ENCODE assay signal across 9 cellular contexts in genomic region chr17:76701471-76701967, GRCh38. TPM values are rescaled to one million over a fixed set of nuclear protein-coding genes. Genes with fewer than 3 reads are reported as not detected.
DNase-seq lines count a peak whose midpoint lies in the region; TF ChIP-seq lines count a peak whose summit lies in the region.
"Had no signal": no experiment of that assay in that cellular context is flagged by ENCODE, and none has a peak within 500 bp of the region (broad histone marks: within the 10 kb centered on the region; RNA-seq: fewer than 3 reads in every experiment).

No MANE protein-coding gene starts in this region.

- CTCF ChIA-PET in MCF 10A (lab: Yijun Ruan, JAX): interaction anchor here (0.5 to 1.2 kb wide), 3 partner anchors 10 to 264 kb away, joined by 3 read pairs; no protein-coding TSS in a partner anchor

- DNase-seq in breast epithelium (ENCODE audit: low spot score in 2 of 2): no peak
- DNase-seq in MCF 10A (ENCODE audit: unreplicated experiment): no peak
- no peak for DNase-seq in stimulated activated CD4-positive, alpha-beta T cell treated with anti-CD3 and anti-CD28 coated beads, Interleukin-4, amount 100 ng/mL, for 24 hours
- DNase-seq in HUDEP-2 (lab: John Stamatoyannopoulos, UW; ENCODE audit: unreplicated experiment in 76 of 76): no peak
- DNase-seq: activated naive CD4-positive, alpha-beta T cell treated with anti-CD3 and anti-CD28 coated beads, Interleukin-2, amount 10 ng/mL, durations not matched to agents 7 days and 5 days; NCI-H524 treated with DMSO at 0.1 percent for 48 hours had no signal

- intact Hi-C loops in breast epithelium (cut with DNase I; ENCODE audit: low total_unique reads) (no loop called here), MCF 10A (cut with micrococcal nuclease) (no loop called here)

- peaks cover 0 to 10% of the 10 kb centered on the region in 2 donors for H3K4me1 ChIP-seq in breast epithelium
- peaks cover 31% of the 10 kb centered on the region for H3K4me1 ChIP-seq in mesodermal cell (ENCODE audit: control insufficient read depth, insufficient read depth, low read length, poor library complexity, severe bottlenecking)
- peaks cover 3% of the 10 kb centered on the region for H3K4me1 ChIP-seq in urinary bladder (ENCODE audit: insufficient read depth)

- H3K4me1 Mint-ChIP-seq in MCF 10A (ENCODE audit: insufficient read depth, unreplicated experiment): peaks cover 10% of the 10 kb centered on the region

- H3K27me3 Mint-ChIP-seq in MCF 10A (ENCODE audit: insufficient read depth, unreplicated experiment): no peaks in the 10 kb centered on the region

- H3K4me3 Mint-ChIP-seq in MCF 10A (ENCODE audit: unreplicated experiment): no peak overlapping the region
- H3K4me3 Mint-ChIP-seq: activated naive CD4-positive, alpha-beta T cell treated with anti-CD3 and anti-CD28 coated beads, Interleukin-2, amount 10 ng/mL, durations not matched to agents 7 days and 5 days had no signal

- POLR2A ChIA-PET in MCF 10A (lab: Yijun Ruan, JAX): no interaction called here

- no TSS peak for BruUV-seq in MCF 10A (replicated peaks; lab: Mats Ljungman, UMichigan)

- H3K36me3 Mint-ChIP-seq in MCF 10A (ENCODE audit: insufficient read depth, unreplicated experiment): no peaks in the 10 kb centered on the region

- no peaks in the 10 kb centered on the region for H3K9me3 Mint-ChIP-seq in MCF 10A (ENCODE audit: unreplicated experiment)
- H3K9me3 Mint-ChIP-seq: activated naive CD4-positive, alpha-beta T cell treated with anti-CD3 and anti-CD28 coated beads, Interleukin-2, amount 10 ng/mL, durations not matched to agents 7 days and 5 days had no signal

- 81 to 82% methylated on average over 7 to 10 of the region's 11 CpGs for WGBS in mesodermal cell (ENCODE audit: insufficient coverage in 2 of 2), 2 experiments
- WGBS in urinary bladder: 24% methylated on average over 11 of the region's 11 CpGs

- H3K4me3 ChIP-seq in breast epithelium (peak overlapping the region in 1 of 3 donors; percentile 60), mesodermal cell (ENCODE audit: extremely low read depth, insufficient read depth, low read length, poor library complexity, severe bottlenecking) (no peak overlapping the region), urinary bladder (ENCODE audit: low read depth, low read length) (no peak overlapping the region)

- H3K27ac ChIP-seq in breast epithelium (peak overlapping the region; percentile 89 to 96), mesodermal cell (ENCODE audit: low read depth, low read length, severe bottlenecking) (peak overlapping the region; percentile 19), urinary bladder (ENCODE audit: low read depth) (peak overlapping the region; percentile 38)
- H3K27ac ChIP-seq: 22Rv1 had no signal

- no peaks in the 10 kb centered on the region for H3K36me3 ChIP-seq in breast epithelium
- peaks cover 7% of the 10 kb centered on the region for H3K36me3 ChIP-seq in mesodermal cell (ENCODE audit: control insufficient read depth, insufficient read depth, low read length)
- H3K36me3 ChIP-seq in urinary bladder (ENCODE audit: insufficient read depth): no peaks in the 10 kb centered on the region

- H3K27me3 ChIP-seq in breast epithelium: no peaks in the 10 kb centered on the region

- TF ChIP-seq POLR2A in breast epithelium (IDR thresholded peaks at IDR 0.05): no peak

- TF ChIP-seq CTCF in breast epithelium (IDR thresholded peaks at IDR 0.05) (no peak), MCF 10A (IDR thresholded peaks at IDR 0.05; ENCODE audit: unreplicated experiment) (no peak)

- no peak overlapping the region for H3K27ac Mint-ChIP-seq in MCF 10A (ENCODE audit: low read depth, unreplicated experiment)
- H3K27ac Mint-ChIP-seq: activated naive CD4-positive, alpha-beta T cell treated with anti-CD3 and anti-CD28 coated beads, Interleukin-2, amount 10 ng/mL, durations not matched to agents 7 days and 5 days had no signal

- H3K9me3 ChIP-seq in breast epithelium (no peaks in the 10 kb centered on the region), mesodermal cell (ENCODE audit: control insufficient read depth, low read length) (no peaks in the 10 kb centered on the region)

RNA-seq across cellular contexts. Expression of gene MXRA7, which starts 9.2 kb away (rescaled TPM):
- 100 to 1,000 TPM; 106 to 242 (median 113) TPM for total RNA-seq in breast epithelium
- total RNA-seq in MCF 10A (2022): 33.6 and 35.1 TPM in 2 replicates
- 84.9 TPM for polyA plus RNA-seq in mesodermal cell (2013, experiment 1 of 2)
- 83.0 TPM for polyA plus RNA-seq in mesodermal cell (2013, experiment 2 of 2)
- 188 TPM for total RNA-seq in urinary bladder
- polyA plus RNA-seq in urinary bladder: 432 TPM

RNA-seq across cellular contexts. Expression of gene JMJD6, which starts 24.9 kb away (rescaled TPM):
- total RNA-seq in breast epithelium: 10 to 100 TPM; 13.1 to 34.1 (median 25.6) TPM
- 29.4 and 45.8 TPM in 2 replicates for total RNA-seq in MCF 10A (2022)
- 26.7 TPM for polyA plus RNA-seq in mesodermal cell (2013, experiment 1 of 2)
- polyA plus RNA-seq in mesodermal cell (2013, experiment 2 of 2): 19.3 TPM
- total RNA-seq in urinary bladder: 13.5 TPM
- polyA plus RNA-seq in urinary bladder: 41.4 TPM

RNA-seq across cellular contexts. Expression of gene METTL23, which starts 25.1 kb away (rescaled TPM):
- 10 to 100 TPM; 25.6 to 47.7 (median 28.5) TPM for total RNA-seq in breast epithelium
- 35.1 and 37.1 TPM in 2 replicates for total RNA-seq in MCF 10A (2022)
- polyA plus RNA-seq in mesodermal cell (2013, experiment 1 of 2): 33.0 TPM
- polyA plus RNA-seq in mesodermal cell (2013, experiment 2 of 2): 28.1 TPM
- 22.6 TPM for total RNA-seq in urinary bladder
- polyA plus RNA-seq in urinary bladder: 38.4 TPM

RNA-seq across cellular contexts. Expression of gene SRSF2, which starts 35.6 kb away (rescaled TPM):
- total RNA-seq in breast epithelium: 100 to 1,000 TPM; 143 to 247 (median 244) TPM
- 161 and 168 TPM in 2 replicates for total RNA-seq in MCF 10A (2022)
- polyA plus RNA-seq in mesodermal cell (2013, experiment 1 of 2): 140 TPM
- polyA plus RNA-seq in mesodermal cell (2013, experiment 2 of 2): 142 TPM
- 134 TPM for total RNA-seq in urinary bladder
- polyA plus RNA-seq in urinary bladder: 148 TPM

RNA-seq across cellular contexts. Expression of gene MFSD11, which starts 36.4 kb away (rescaled TPM):
- total RNA-seq in breast epithelium (10 to 100 TPM; 20.6 to 42.6 (median 23.6) TPM), MCF 10A (2022) (11.6 and 13.8 TPM in 2 replicates), urinary bladder (69.5 TPM)
- 21.6 TPM for polyA plus RNA-seq in mesodermal cell (2013, experiment 1 of 2)
- polyA plus RNA-seq in mesodermal cell (2013, experiment 2 of 2): 25.1 TPM
- polyA plus RNA-seq in urinary bladder: 16.6 TPM

Comparison
In these comparisons a context has a peak if more than half of its experiments do, and no peak if none do; other contexts are left out.
1. H3K27ac ChIP-seq: peak in every context shown above with its lines; median percentile 92 in breast epithelium; 38 in urinary bladder; 19 in mesodermal cell.